8 cellular contexts compared by ENCODE assay signal in genomic region chr10:102502337-102503151, GRCh38. TPM values are rescaled to one million over a fixed set of nuclear protein-coding genes. Genes with fewer than 3 reads are reported as not detected.
A peak's percentile ranks its signal among the peaks of the same experiment; 100 is the strongest.
DNase-seq lines count a peak whose midpoint lies in the region; ATAC-seq and TF ChIP-seq lines count a peak whose summit lies in the region.

Gene ACTR1A (minus strand): TSS chr10:102502712. CDS start chr10:102502647, 65 bp downstream.

- H4K20me1 ChIP-seq in OCI-LY3 (ENCODE audit: insufficient read depth, low read length), result peaks cover 11% of the 10 kb centered on the region

- H3K9me3 ChIP-seq in OCI-LY3 (ENCODE audit: insufficient read depth, low read length), result no peaks in the 10 kb centered on the region
- H3K9me3 ChIP-seq in mesodermal cell (ENCODE audit: control insufficient read depth, low read length), result no peaks in the 10 kb centered on the region

- peak within 1 kb of the TSS; percentile 89 for H3K9ac ChIP-seq in OCI-LY3 (ENCODE audit: low read length)

- H3K4me3 Mint-ChIP-seq in endothelial cell (ENCODE audit: unreplicated experiment), result no peak within 1 kb of the TSS

- peaks cover 3% of the 10 kb centered on the region for H3K36me3 Mint-ChIP-seq in endothelial cell (ENCODE audit: low read depth, unreplicated experiment)

- peak; percentile 98 for DNase-seq in DMS 273 (lab: John Stamatoyannopoulos, UW; ENCODE audit: unreplicated experiment)
- DNase-seq in HuH-7.5 (ENCODE audit: low spot score), result peak; percentile 77
- DNase-seq in activated CD8-positive, alpha-beta memory T cell treated with anti-CD3 and anti-CD28 coated beads, Interleukin-2, amount 50 U/mL, for 48 hours, result peak; percentile 97
- DNase-seq in endothelial cell (ENCODE audit: low spot score), result peak; percentile 95
- peak; percentile 86 to 89 for DNase-seq in stimulated activated CD8-positive, alpha-beta memory T cell treated with anti-CD3 and anti-CD28 coated beads, Interleukin-15, amount 100 ng/mL, for 4 hours (ENCODE audit: low read depth in 2 of 2)

- peak within 1 kb of the TSS; percentile 91 for H3K4me2 ChIP-seq in OCI-LY3 (ENCODE audit: low read length)

- H3K4me3 ChIP-seq in OCI-LY3 (ENCODE audit: low read length) (peak within 1 kb of the TSS; percentile 98), mesodermal cell (ENCODE audit: extremely low read depth, insufficient read depth, low read length, poor library complexity, severe bottlenecking) (peak within 1 kb of the TSS; percentile 82)

- no peak for TF ChIP-seq CTCF in OCI-LY3 (IDR thresholded peaks at IDR 0.05; ENCODE audit: low read depth, low read length)
- no peak for TF ChIP-seq CTCF in endothelial cell (IDR thresholded peaks at IDR 0.05; ENCODE audit: unreplicated experiment)

- H3K27ac Mint-ChIP-seq in endothelial cell (ENCODE audit: unreplicated experiment), result no peak within 1 kb of the TSS

- peak; percentile 44 for ATAC-seq in GM21526 (IDR thresholded peaks at IDR 0.05; ENCODE audit: low FRiP score, unreplicated experiment)

- H3K79me2 ChIP-seq in OCI-LY3 (ENCODE audit: low read length), result peaks cover 52% of the 10 kb centered on the region

- peak within 1 kb of the TSS; percentile 84 for H2AFZ ChIP-seq in OCI-LY3 (ENCODE audit: low read depth, low read length)

- H3K27ac ChIP-seq in OCI-LY3 (ENCODE audit: low read length) (peak within 1 kb of the TSS; percentile 55), mesodermal cell (ENCODE audit: low read depth, low read length, severe bottlenecking) (peak within 1 kb of the TSS; percentile 82)

- no peaks in the 10 kb centered on the region for H3K27me3 ChIP-seq in OCI-LY3 (ENCODE audit: low read depth, low read length)

- 0% methylated on average over 31 to 36 of the region's 42 CpGs for WGBS in mesodermal cell (ENCODE audit: insufficient coverage in 2 of 2), 2 experiments

- H3K4me1 ChIP-seq in OCI-LY3 (ENCODE audit: low read length), result peaks cover 8% of the 10 kb centered on the region
- H3K4me1 ChIP-seq in mesodermal cell (ENCODE audit: control insufficient read depth, insufficient read depth, low read length, poor library complexity, severe bottlenecking), result peaks cover 9% of the 10 kb centered on the region

- H3K36me3 ChIP-seq in OCI-LY3 (replicated peaks; ENCODE audit: low read depth, low read length), result peaks cover 2% of the 10 kb centered on the region
- peaks cover 41% of the 10 kb centered on the region for H3K36me3 ChIP-seq in mesodermal cell (ENCODE audit: control insufficient read depth, insufficient read depth, low read length)

- H3K27me3 Mint-ChIP-seq in endothelial cell (ENCODE audit: unreplicated experiment), result no peaks in the 10 kb centered on the region

- peaks cover 20% of the 10 kb centered on the region for H3K4me1 Mint-ChIP-seq in endothelial cell (ENCODE audit: unreplicated experiment)

- no peaks in the 10 kb centered on the region for H3K9me3 Mint-ChIP-seq in endothelial cell (ENCODE audit: unreplicated experiment)

RNA-seq across cellular contexts. Expression of gene ACTR1A, which starts in this region (rescaled TPM):
- total RNA-seq in endothelial cell (ENCODE audit: unreplicated experiment), result 147 TPM
- polyA plus RNA-seq in mesodermal cell (2013, experiment 1 of 2), result 142 TPM
- polyA plus RNA-seq in mesodermal cell (2013, experiment 2 of 2), result 122 TPM

Comparison
In these comparisons a context has a peak if more than half of its experiments do, and no peak if none do; other contexts are left out.
1. Peak in every context shown above with its lines: DNase-seq, ATAC-seq, H3K4me3 ChIP-seq and H3K27ac ChIP-seq.